In genomic region chr6:170545405-170545804, GRCh38 we compare ENCODE assay signal across 18 cellular contexts. TPM values are rescaled to one million over a fixed set of nuclear protein-coding genes. Genes with fewer than 3 reads are reported as not detected.
DNase-seq lines count a peak whose midpoint lies in the region; ATAC-seq and TF ChIP-seq lines count a peak whose summit lies in the region.
"Had no signal": no experiment of that assay in that cellular context is flagged by ENCODE, and none has a peak within 500 bp of the region (broad histone marks: within the 10 kb centered on the region; RNA-seq: fewer than 3 reads in every experiment).

No MANE protein-coding gene starts in this region.

- H3K36me3 ChIP-seq in MG63 (peaks cover 87% of the 10 kb centered on the region), Peyer's patch (peaks cover 0 to 92% (median 0%) of the 10 kb centered on the region in 3 donors), neuronal stem cell (replicated peaks in 1 of 2; ENCODE audit: control insufficient read depth in 2 of 2, insufficient read depth in 2 of 2, low read length in 2 of 2) (peaks cover 28 to 99% of the 10 kb centered on the region in 2 donors)

- H4K91ac ChIP-seq in neuronal stem cell (ENCODE audit: low read depth, low read length, poor library complexity), result no peak overlapping the region

- no peak overlapping the region for H3K4me3 ChIP-seq in MG63
- H3K4me3 ChIP-seq in Peyer's patch, result no peak overlapping the region
- H3K4me3 ChIP-seq in neuronal stem cell (ENCODE audit: low read length in 2 of 2), result no peak overlapping the region

- H3K18ac ChIP-seq in neuronal stem cell (ENCODE audit: low read length), result no peak overlapping the region

- no peak overlapping the region for H4K8ac ChIP-seq in neuronal stem cell (ENCODE audit: low read depth, low read length)

- H2BK5ac ChIP-seq in neuronal stem cell (ENCODE audit: low read length), result no peak overlapping the region

- no peaks in the 10 kb centered on the region for H3K9me3 ChIP-seq in MG63
- no peaks in the 10 kb centered on the region for H3K9me3 ChIP-seq in Peyer's patch
- H3K9me3 ChIP-seq in neuronal stem cell (replicated peaks in 1 of 2; ENCODE audit: control insufficient read depth in 2 of 2, insufficient read depth in 1 of 2, low read depth in 1 of 2, low read length in 2 of 2), result no peaks in the 10 kb centered on the region

- H3K4ac ChIP-seq in neuronal stem cell (ENCODE audit: low read length), result no peak overlapping the region

- H2BK15ac ChIP-seq in neuronal stem cell (ENCODE audit: low read length), result no peak overlapping the region

- no peak for TF ChIP-seq CTCF in Peyer's patch (IDR thresholded peaks at IDR 0.05)

- WGBS in neuronal stem cell (ENCODE audit: extremely low coverage in 2 of 2, insufficient read length in 2 of 2, insufficient replicate concordance in 1 of 2), 2 donors, result no CpG with 5 or more reads among the region's 2 CpGs

- H2AFZ ChIP-seq in neuronal stem cell (ENCODE audit: low read length), result no peak overlapping the region

- no peak overlapping the region for H3K23ac ChIP-seq in neuronal stem cell (ENCODE audit: low read depth, low read length, poor library complexity)

- no peak overlapping the region for H2BK120ac ChIP-seq in neuronal stem cell (ENCODE audit: low read depth, low read length)

- ATAC-seq in left ventricle myocardium superior, result peak; percentile 81
- ATAC-seq: CD8-positive, alpha-beta T cell; T-helper 17 cell had no signal

- peaks cover 3% of the 10 kb centered on the region for H3K79me1 ChIP-seq in neuronal stem cell (ENCODE audit: low read depth, low read length)

- H2BK12ac ChIP-seq in neuronal stem cell (ENCODE audit: low read length), result no peak overlapping the region

- intact Hi-C loops in left ventricle myocardium superior (cut with micrococcal nuclease), result no loop called here

- H3K14ac ChIP-seq in neuronal stem cell (ENCODE audit: low read length), result no peak overlapping the region

- no peak for TF ChIP-seq POLR2A in Peyer's patch (IDR thresholded peaks at IDR 0.05)

- H3K4me1 ChIP-seq in Peyer's patch (peaks cover 0 to 20% (median 0%) of the 10 kb centered on the region in 4 donors), neuronal stem cell (ENCODE audit: control insufficient read depth in 2 of 2, insufficient read depth in 1 of 2, low read depth in 1 of 2, low read length in 2 of 2) (no peaks in the 10 kb centered on the region)

- H3K9ac ChIP-seq in neuronal stem cell (ENCODE audit: low read depth, low read length, poor library complexity), result no peak overlapping the region

- H3K27me3 ChIP-seq in MG63, result no peaks in the 10 kb centered on the region
- no peaks in the 10 kb centered on the region for H3K27me3 ChIP-seq in Peyer's patch
- H3K27me3 ChIP-seq in neuronal stem cell (ENCODE audit: control insufficient read depth in 3 of 3, insufficient read depth in 3 of 3, low read depth in 1 of 3, low read length in 3 of 3), result no peaks in the 10 kb centered on the region

- DNase-seq in COLO668 (lab: John Stamatoyannopoulos, UW; ENCODE audit: unreplicated experiment) (peak; percentile 39), MG63 (peak; percentile 84), NCI-H526 (lab: John Stamatoyannopoulos, UW) (peak; percentile 49 to 75), left ventricle myocardium superior (no peak), Peyer's patch (no peak), neuronal stem cell (ENCODE audit: low spot score) (no peak)
- DNase-seq in effector CD4-positive, alpha-beta T cell, result no peak
- no peak for DNase-seq in activated CD4-positive, alpha-beta T cell treated with anti-CD3 and anti-CD28 coated beads for 48 hours
- DNase-seq: activated CD4-positive, alpha-beta memory T cell treated with anti-CD3 and anti-CD28 coated beads, Interleukin-2, amount 10 ng/mL, durations not matched to agents 7 days and 5 days; activated naive CD4-positive, alpha-beta T cell treated with anti-CD3 and anti-CD28 coated beads, Interleukin-2, amount 10 ng/mL, durations not matched to agents 7 days and 5 days; activated T-cell treated with anti-CD3 and anti-CD28 coated beads, Interleukin-2, amount 50 U/mL, for 1 hour; CD8-positive, alpha-beta T cell; hippocampal formation; midbrain; MV-4-11; NCI-H2227 treated with DMSO at 0.1 percent for 48 hours; SIG-M5; T-helper 17 cell had no signal

- H3K27ac ChIP-seq in Peyer's patch (no peak overlapping the region), neuronal stem cell (replicated peaks; ENCODE audit: low read length) (no peak overlapping the region)

- H2AK5ac ChIP-seq in neuronal stem cell (ENCODE audit: low read depth, low read length), result no peak overlapping the region

- H3K4me2 ChIP-seq in neuronal stem cell (ENCODE audit: insufficient read depth, low read length, poor library complexity, severe bottlenecking), result no peak overlapping the region

RNA-seq across cellular contexts. Expression of gene PSMB1, which starts 7.7 kb away (rescaled TPM):
- 959 and 1,335 TPM in 2 replicates for total RNA-seq in MG63 (2014; rRNA removed; shearing (Covaris generic); ENCODE audit: low replicate concordance)
- total RNA-seq in left ventricle myocardium superior, result 138 TPM
- total RNA-seq in Peyer's patch, result 100 to 1,000 TPM in 3 of 4 donors, 10 to 100 TPM in 1; 84.9 to 154 (median 143) TPM
- 260 TPM for polyA plus RNA-seq in neuronal stem cell (2013, experiment 1 of 2)
- polyA plus RNA-seq in neuronal stem cell (2013, experiment 2 of 2), result 249 TPM

RNA-seq across cellular contexts. Expression of gene TBP, which starts 8.8 kb away (rescaled TPM):
- 18.3 and 25.6 TPM in 2 replicates for total RNA-seq in MG63 (2014; rRNA removed; shearing (Covaris generic); ENCODE audit: low replicate concordance)
- 8.8 TPM for total RNA-seq in left ventricle myocardium superior
- total RNA-seq in Peyer's patch, result 10 to 100 TPM; 14.2 to 37.1 (median 33.7) TPM
- 24.3 TPM for polyA plus RNA-seq in neuronal stem cell (2013, experiment 1 of 2)
- polyA plus RNA-seq in neuronal stem cell (2013, experiment 2 of 2), result 25.0 TPM

RNA-seq across cellular contexts. Expression of gene PDCD2, which starts 39.0 kb away (rescaled TPM):
- total RNA-seq in MG63 (2014; rRNA removed; shearing (Covaris generic); ENCODE audit: low replicate concordance), result 187 and 231 TPM in 2 replicates
- 28.7 TPM for total RNA-seq in left ventricle myocardium superior
- total RNA-seq in Peyer's patch, result 10 to 100 TPM; 47.0 to 65.0 (median 52.8) TPM
- 48.6 TPM for polyA plus RNA-seq in neuronal stem cell (2013, experiment 1 of 2)
- polyA plus RNA-seq in neuronal stem cell (2013, experiment 2 of 2), result 49.0 TPM

Comparison
In these comparisons a context has a peak if more than half of its experiments do, and no peak if none do; other contexts are left out.
1. DNase-seq: peak in COLO668 (single experiment), MG63 (single experiment) and NCI-H526 (2 of 2); none in left ventricle myocardium superior (single experiment), Peyer's patch (0 of 3), effector CD4-positive, alpha-beta T cell (single experiment), neuronal stem cell (single experiment) and activated CD4-positive, alpha-beta T cell treated with anti-CD3 and anti-CD28 coated beads for 48 hours (single experiment).